In genomic region chr15:41501191-41501917, GRCh38 we compare ENCODE assay signal across 8 cellular contexts. TPM values are rescaled to one million over a fixed set of nuclear protein-coding genes. Genes with fewer than 3 reads are reported as not detected.
DNase-seq lines count a peak whose midpoint lies in the region; ATAC-seq lines count a peak whose summit lies in the region.

No MANE protein-coding gene starts in this region.

- peaks cover 75% of the 10 kb centered on the region for H3K27me3 Mint-ChIP-seq in activated T-cell treated with anti-CD3 and anti-CD28 coated beads, Interleukin-2, amount 50 U/mL, for 72 hours (ENCODE audit: low read depth)

- H3K36me3 Mint-ChIP-seq in activated T-cell treated with anti-CD3 and anti-CD28 coated beads, Interleukin-2, amount 50 U/mL, for 72 hours (ENCODE audit: insufficient read depth in 2 of 2), result peaks cover 0 to 2% of the 10 kb centered on the region in 2 donors

- H3K27ac Mint-ChIP-seq in activated T-cell treated with anti-CD3 and anti-CD28 coated beads, Interleukin-2, amount 50 U/mL, for 72 hours, result no peak overlapping the region

- H3K4me3 Mint-ChIP-seq in activated T-cell treated with anti-CD3 and anti-CD28 coated beads, Interleukin-2, amount 50 U/mL, for 72 hours, result peak overlapping the region; percentile 77 to 80

- peak; percentile 65 to 66 for ATAC-seq in activated T-cell treated with anti-CD3 and anti-CD28 coated beads, Interleukin-2, amount 50 U/mL, for 72 hours (replicated peaks in 1 of 2)
- ATAC-seq in stimulated activated naive CD8-positive, alpha-beta T cell treated with anti-CD3 and anti-CD28 coated beads, Interleukin-15, Interleukin-2, amounts not matched to agents 100 U/mL and 50 U/mL, for 24 hours, result peak; percentile 47
- no peak for ATAC-seq in GM19397 (IDR thresholded peaks at IDR 0.05; ENCODE audit: unreplicated experiment)

- peak overlapping the region; percentile 20 for H3K4me3 ChIP-seq in iPS-11a (ENCODE audit: low read depth, low read length)

- no peaks in the 10 kb centered on the region for H3K9me3 Mint-ChIP-seq in activated T-cell treated with anti-CD3 and anti-CD28 coated beads, Interleukin-2, amount 50 U/mL, for 72 hours

- H3K4me1 Mint-ChIP-seq in activated T-cell treated with anti-CD3 and anti-CD28 coated beads, Interleukin-2, amount 50 U/mL, for 72 hours (ENCODE audit: low read depth), result peaks cover 30% of the 10 kb centered on the region

- peak; percentile 69 for DNase-seq in NCI-H82 (lab: John Stamatoyannopoulos, UW)
- no peak for DNase-seq in NCI-H82 treated with DMSO at 0.1 percent for 48 hours (lab: John Stamatoyannopoulos, UW; ENCODE audit: unreplicated experiment)
- DNase-seq in activated T-cell treated with anti-CD3 and anti-CD28 coated beads, Interleukin-2, amount 50 U/mL, for 72 hours, result peak; percentile 41 to 54
- peak; percentile 35 for DNase-seq in stimulated activated naive CD8-positive, alpha-beta T cell treated with anti-CD3 and anti-CD28 coated beads, Interleukin-15, Interleukin-2, amounts not matched to agents 100 U/mL and 50 U/mL, for 24 hours
- DNase-seq in NCI-H2081 treated with DMSO at 0.1 percent for 48 hours (lab: John Stamatoyannopoulos, UW), result no peak
- DNase-seq in H4 (ENCODE audit: low spot score), result no peak

RNA-seq across cellular contexts. Expression of gene ITPKA, which starts 7.7 kb away (rescaled TPM):
- 10 to 100 TPM; 12.9 to 14.9 TPM for total RNA-seq in activated T-cell treated with anti-CD3 and anti-CD28 coated beads, Interleukin-2, amount 50 U/mL, for 72 hours
- total RNA-seq in H4 (2014; rRNA removed; shearing (Covaris generic)), result 1.1 and 4.1 TPM in 2 replicates

RNA-seq across cellular contexts. Expression of gene LTK, which starts 12.3 kb away (rescaled TPM):
- 1 to 10 TPM in 1 of 2 donors, under 1 TPM in 1; 0.72 to 1.7 TPM for total RNA-seq in activated T-cell treated with anti-CD3 and anti-CD28 coated beads, Interleukin-2, amount 50 U/mL, for 72 hours
- total RNA-seq in H4 (2014; rRNA removed; shearing (Covaris generic)), result 0.21 and 0.37 TPM in 2 replicates

RNA-seq across cellular contexts. Expression of gene RPAP1, which starts 42.7 kb away (rescaled TPM):
- total RNA-seq in activated T-cell treated with anti-CD3 and anti-CD28 coated beads, Interleukin-2, amount 50 U/mL, for 72 hours, result 10 to 100 TPM; 43.5 to 48.5 TPM
- total RNA-seq in H4 (2014; rRNA removed; shearing (Covaris generic)), result 14.4 TPM in 2 replicates

RNA-seq across cellular contexts. Expression of gene TYRO3, which starts 57.7 kb away (rescaled TPM):
- total RNA-seq in activated T-cell treated with anti-CD3 and anti-CD28 coated beads, Interleukin-2, amount 50 U/mL, for 72 hours, result 1 to 10 TPM; 2.2 to 3.0 TPM
- 8.4 and 18.8 TPM in 2 replicates for total RNA-seq in H4 (2014; rRNA removed; shearing (Covaris generic))

Comparison
In these comparisons a context has a peak if more than half of its experiments do, and no peak if none do; other contexts are left out.
1. DNase-seq: peak in NCI-H82 (single experiment), activated T-cell treated with anti-CD3 and anti-CD28 coated beads, Interleukin-2, amount 50 U/mL, for 72 hours (2 of 2) and stimulated activated naive CD8-positive, alpha-beta T cell treated with anti-CD3 and anti-CD28 coated beads, Interleukin-15, Interleukin-2, amounts not matched to agents 100 U/mL and 50 U/mL, for 24 hours (single experiment); none in NCI-H82 treated with DMSO at 0.1 percent for 48 hours (single experiment), NCI-H2081 treated with DMSO at 0.1 percent for 48 hours (single experiment) and H4 (single experiment).